In the genomic region with DNA sequence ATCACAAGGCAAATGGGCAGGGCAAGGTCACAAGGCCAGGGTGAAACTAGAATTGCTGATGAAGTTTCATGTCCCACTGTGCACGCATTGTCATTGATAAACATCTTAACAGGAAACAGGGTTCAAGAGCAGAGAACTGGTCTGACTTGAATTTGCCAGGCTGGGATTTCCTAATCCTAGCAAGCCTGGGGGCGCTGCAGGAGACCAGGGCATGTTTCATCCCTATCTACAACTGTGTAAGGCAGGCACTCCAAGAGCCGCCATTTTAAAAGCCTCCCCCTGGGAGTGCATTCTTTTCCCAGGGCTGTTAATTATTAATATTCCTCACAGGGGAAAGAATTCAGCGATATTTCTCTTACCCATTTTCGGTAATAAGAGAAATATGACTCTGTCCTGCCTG, we compare ENCODE assay signal across 16 cellular contexts. TPM values are rescaled to one million over a fixed set of nuclear protein-coding genes. Genes with fewer than 3 reads are reported as not detected.
"Had no signal": no experiment of that assay in that cellular context is flagged by ENCODE, and none has a peak within 500 bp of the region (broad histone marks: within the 10 kb centered on the region; RNA-seq: fewer than 3 reads in every experiment).

No MANE protein-coding gene starts in this region.

RNA-seq across cellular contexts. Expression of a gene that starts 15.9 kb away (rescaled TPM):
- total RNA-seq: activated CD4-positive, alpha-beta memory T cell treated with anti-CD3 and anti-CD28 coated beads, Interleukin-2, amount 10 ng/mL, durations not matched to agents 7 days and 5 days; activated CD4-positive, alpha-beta T cell treated with anti-CD3 and anti-CD28 coated beads for 36 hours; activated CD4-positive, alpha-beta T cell treated with anti-CD3 and anti-CD28 coated beads, Interleukin-2, amount 10 ng/mL, durations not matched to agents 7 days and 5 days; activated CD8-positive, alpha-beta memory T cell treated with anti-CD3 and anti-CD28 coated beads, Interleukin-2, amount 10 ng/mL, durations not matched to agents 7 days and 5 days; activated CD8-positive, alpha-beta T cell treated with anti-CD3 and anti-CD28 coated beads, Interleukin-2, amount 10 ng/mL, durations not matched to agents 7 days and 5 days; activated naive CD8-positive, alpha-beta T cell treated with anti-CD3 and anti-CD28 coated beads, Interleukin-2, amount 10 ng/mL, durations not matched to agents 7 days and 5 days; activated T-helper 2 cell treated with anti-CD3 and anti-CD28 coated beads, Interferon-gamma antibody, Interleukin-2, Interleukin-4, amounts not matched to agents 10 μg/mL and 5 μg/mL and 100 μg/mL, durations not matched to agents 14 hours and 24 hours and 36 hours; ascending aorta; bronchial epithelial cell; cardiac muscle cell; T-cell; T-helper 1 cell treated with Interleukin-12 subunit alpha and Interleukin-12 subunit beta and Interleukin-4 antibody, amounts not matched to agents 30 ng/mL and 1 ng/mL, for 36 hours; T-helper 17 cell; T-helper 2 cell treated with Interferon-gamma antibody and Interleukin-4, amounts not matched to agents 100 ng/mL and 5 ng/mL, for 36 hours; WTC11 had no signal
- polyA plus RNA-seq: adipose tissue, cardiac muscle cell had no signal
